31 cellular contexts compared by ENCODE assay signal in the genomic region with DNA sequence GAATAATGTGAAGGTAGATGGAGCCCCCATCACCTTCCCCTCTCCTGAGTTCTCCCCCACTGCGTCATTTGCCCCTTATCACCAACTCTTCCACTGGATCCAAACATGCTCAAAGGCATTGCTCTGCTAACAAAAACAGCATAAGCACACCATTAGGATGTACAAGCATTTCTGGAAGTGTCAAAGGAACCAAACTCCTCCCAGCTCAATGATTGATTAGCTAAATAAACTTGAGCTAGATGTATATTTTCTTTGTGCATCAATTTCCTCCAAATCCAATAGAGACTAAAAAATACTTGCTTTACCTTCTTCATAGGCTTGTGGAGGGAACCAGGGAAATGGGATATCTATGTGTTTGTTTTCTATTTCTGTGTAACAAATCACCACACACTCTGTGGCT.
"Had no signal": no experiment of that assay in that cellular context is flagged by ENCODE, and none has a peak within 500 bp of the region (broad histone marks: within the 10 kb centered on the region; RNA-seq: fewer than 3 reads in every experiment).

No MANE protein-coding gene starts in this region.

- H3K4me3 Mint-ChIP-seq: naive B cell; naive thymus-derived CD8-positive, alpha-beta T cell; natural killer cell treated with Interleukin-12 subunit alpha and Interleukin-12 subunit beta and Interleukin-15 and Interleukin-18, amount 100 ng/mL, for 72 hours; stimulated activated memory B cell treated with anti-CD40 and anti-IgM and Interleukin-4, amounts not matched to agents 10 μg/mL and 1 μg/mL and 100 μg/mL, for 72 hours; stimulated activated naive CD8-positive, alpha-beta T cell treated with anti-CD3 and anti-CD28 coated beads, Interleukin-15, amount 100 ng/mL, for 72 hours; type B pancreatic cell had no signal

- H3K4me1 Mint-ChIP-seq: naive B cell; naive thymus-derived CD8-positive, alpha-beta T cell; stimulated activated memory B cell treated with anti-CD40 and anti-IgM and Interleukin-4, amounts not matched to agents 10 μg/mL and 1 μg/mL and 100 μg/mL, for 72 hours; stimulated activated naive CD8-positive, alpha-beta T cell treated with anti-CD3 and anti-CD28 coated beads, Interleukin-15, amount 100 ng/mL, for 72 hours had no signal

- H3K27me3 Mint-ChIP-seq: naive B cell; progenitor cell of endocrine pancreas; stimulated activated memory B cell treated with anti-CD40 and anti-IgM and Interleukin-4, amounts not matched to agents 10 μg/mL and 1 μg/mL and 100 μg/mL, for 72 hours; stimulated activated naive CD8-positive, alpha-beta T cell treated with anti-CD3 and anti-CD28 coated beads, Interleukin-15, amount 100 ng/mL, for 72 hours; type B pancreatic cell had no signal

- H3K27me3 ChIP-seq: ovary, right lobe of liver, spleen, suprapubic skin, testis, transverse colon, upper lobe of right lung, uterus had no signal

- H3K36me3 Mint-ChIP-seq: naive B cell; naive thymus-derived CD8-positive, alpha-beta T cell; natural killer cell treated with Interleukin-12 subunit alpha and Interleukin-12 subunit beta and Interleukin-15 and Interleukin-18, amount 100 ng/mL, for 72 hours; stimulated activated memory B cell treated with anti-CD40 and anti-IgM and Interleukin-4, amounts not matched to agents 10 μg/mL and 1 μg/mL and 100 μg/mL, for 72 hours; type B pancreatic cell had no signal

- ATAC-seq: naive thymus-derived CD8-positive, alpha-beta T cell; natural killer cell treated with Interleukin-12 subunit alpha and Interleukin-12 subunit beta and Interleukin-15 and Interleukin-18, amount 100 ng/mL, for 72 hours; psoas muscle; right cardiac atrium; right lobe of liver; stimulated activated memory B cell treated with anti-CD40 and anti-IgM and Interleukin-4, amounts not matched to agents 10 μg/mL and 1 μg/mL and 100 μg/mL, for 72 hours; stimulated activated naive CD8-positive, alpha-beta T cell treated with anti-CD3 and anti-CD28 coated beads, Interleukin-15, amount 100 ng/mL, for 72 hours; stimulated activated naive CD8-positive, alpha-beta T cell treated with anti-CD3 and anti-CD28 coated beads, Interleukin-15, Interleukin-2, amounts not matched to agents 100 U/mL and 50 U/mL, for 24 hours; upper lobe of right lung had no signal

- H3K9me3 Mint-ChIP-seq: naive B cell; naive thymus-derived CD8-positive, alpha-beta T cell; natural killer cell treated with Interleukin-12 subunit alpha and Interleukin-12 subunit beta and Interleukin-15 and Interleukin-18, amount 100 ng/mL, for 72 hours; stimulated activated memory B cell treated with anti-CD40 and anti-IgM and Interleukin-4, amounts not matched to agents 10 μg/mL and 1 μg/mL and 100 μg/mL, for 72 hours; stimulated activated naive CD8-positive, alpha-beta T cell treated with anti-CD3 and anti-CD28 coated beads, Interleukin-15, amount 100 ng/mL, for 72 hours; type B pancreatic cell had no signal

- H3K9ac ChIP-seq: parathyroid adenoma had no signal

- H3K79me2 ChIP-seq: parathyroid adenoma had no signal

- H2AFZ ChIP-seq: parathyroid adenoma had no signal

- H3K36me3 ChIP-seq: ovary, right lobe of liver, spleen, suprapubic skin, tibial artery, transverse colon, upper lobe of right lung, uterus had no signal

- H3K27ac ChIP-seq: ovary, parathyroid adenoma, psoas muscle, right lobe of liver, skin epidermis, spleen, suprapubic skin, testis, tibial artery, transverse colon, upper lobe of right lung, uterus had no signal

- H3K4me1 ChIP-seq: parathyroid adenoma, right lobe of liver, spleen, testis, tibial artery, transverse colon, upper lobe of right lung, uterus had no signal

- H3K4me3 ChIP-seq: ovary, psoas muscle, right lobe of liver, skin epidermis, smooth muscle cell, spleen, suprapubic skin, testis, tibial artery, transverse colon, upper lobe of right lung, uterus had no signal

- DNase-seq: naive B cell; naive thymus-derived CD8-positive, alpha-beta T cell; occipital lobe; ovary; posterior cingulate gyrus; psoas muscle; right cardiac atrium; right lobe of liver; spleen; stimulated activated CD4-positive, alpha-beta T cell treated with anti-CD3 and anti-CD28 coated beads, Interleukin-12 subunit alpha, Interleukin-12 subunit beta, amount 100 ng/mL, for 4 hours; stimulated activated CD4-positive, alpha-beta T cell treated with anti-CD3 and anti-CD28 coated beads, Interleukin-1b, Interleukin-23, amount 100 ng/mL, for 48 hours; stimulated activated CD4-positive, alpha-beta T cell treated with anti-CD3 and anti-CD28 coated beads, Interleukin-4, amount 100 ng/mL, for 1 hour; stimulated activated CD4-positive, alpha-beta T cell treated with anti-CD3 and anti-CD28 coated beads, Interleukin-4, amount 100 ng/mL, for 4 hours; stimulated activated CD8-positive, alpha-beta memory T cell treated with anti-CD3 and anti-CD28 coated beads, Interleukin-4, amount 100 ng/mL, for 48 hours; stimulated activated naive CD4-positive, alpha-beta T cell; stimulated activated naive CD8-positive, alpha-beta T cell treated with anti-CD3 and anti-CD28 coated beads, Interleukin-15, amount 100 ng/mL, for 72 hours; stimulated activated naive CD8-positive, alpha-beta T cell treated with anti-CD3 and anti-CD28 coated beads, Interleukin-15, Interleukin-2, amounts not matched to agents 100 U/mL and 50 U/mL, for 24 hours; substantia nigra; testis; tibial artery; transverse colon; upper lobe of right lung; uterus had no signal

- H3K4me2 ChIP-seq: smooth muscle cell had no signal

- H3K9me3 ChIP-seq: ovary, psoas muscle, right lobe of liver, spleen, suprapubic skin, testis, tibial artery, transverse colon, upper lobe of right lung, uterus had no signal

- H3K27ac Mint-ChIP-seq: natural killer cell treated with Interleukin-12 subunit alpha and Interleukin-12 subunit beta and Interleukin-15 and Interleukin-18, amount 100 ng/mL, for 72 hours; progenitor cell of endocrine pancreas; stimulated activated memory B cell treated with anti-CD40 and anti-IgM and Interleukin-4, amounts not matched to agents 10 μg/mL and 1 μg/mL and 100 μg/mL, for 72 hours; type B pancreatic cell had no signal
